8 cellular contexts compared by ENCODE assay signal in the genomic region with DNA sequence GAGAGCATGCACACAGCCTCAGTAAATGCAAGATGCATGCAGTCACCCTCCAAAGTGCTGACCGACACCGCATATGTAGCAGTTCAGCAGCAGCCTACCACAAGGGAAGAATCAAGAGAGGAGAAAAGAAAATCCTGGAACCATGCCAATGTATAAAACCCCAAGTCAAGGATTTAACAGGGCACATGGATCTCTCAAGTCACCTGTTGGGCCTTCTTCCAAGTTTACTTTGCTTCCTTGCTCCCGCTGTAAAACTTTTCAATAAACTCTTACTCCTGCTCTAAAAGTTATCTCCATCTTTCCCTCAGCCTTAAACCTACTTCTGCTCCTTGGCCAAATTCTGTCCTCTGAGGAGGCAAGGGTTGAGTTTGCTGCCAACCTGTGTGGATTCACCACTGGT.
"Had no signal": no experiment of that assay in that cellular context is flagged by ENCODE, and none has a peak within 500 bp of the region (broad histone marks: within the 10 kb centered on the region; RNA-seq: fewer than 3 reads in every experiment).

No MANE protein-coding gene starts in this region.

- DNase-seq: IMR-90, KBM-7, KG1 had no signal

- ATAC-seq: HepG2, K562 had no signal

- H3K4me3 ChIP-seq: K562 had no signal

- H3K27ac Mint-ChIP-seq: IgD-negative memory B cell had no signal

- H3K27me3 Mint-ChIP-seq: IgD-negative memory B cell had no signal

- FAIRE-seq: HepG2, HTR-8/SVneo, K562 had no signal

- H3K4me3 Mint-ChIP-seq: IgD-negative memory B cell had no signal

- H3K27ac ChIP-seq: HL-60 had no signal
